Comparison of ENCODE assay signal across 1 cellular context in the genomic region with DNA sequence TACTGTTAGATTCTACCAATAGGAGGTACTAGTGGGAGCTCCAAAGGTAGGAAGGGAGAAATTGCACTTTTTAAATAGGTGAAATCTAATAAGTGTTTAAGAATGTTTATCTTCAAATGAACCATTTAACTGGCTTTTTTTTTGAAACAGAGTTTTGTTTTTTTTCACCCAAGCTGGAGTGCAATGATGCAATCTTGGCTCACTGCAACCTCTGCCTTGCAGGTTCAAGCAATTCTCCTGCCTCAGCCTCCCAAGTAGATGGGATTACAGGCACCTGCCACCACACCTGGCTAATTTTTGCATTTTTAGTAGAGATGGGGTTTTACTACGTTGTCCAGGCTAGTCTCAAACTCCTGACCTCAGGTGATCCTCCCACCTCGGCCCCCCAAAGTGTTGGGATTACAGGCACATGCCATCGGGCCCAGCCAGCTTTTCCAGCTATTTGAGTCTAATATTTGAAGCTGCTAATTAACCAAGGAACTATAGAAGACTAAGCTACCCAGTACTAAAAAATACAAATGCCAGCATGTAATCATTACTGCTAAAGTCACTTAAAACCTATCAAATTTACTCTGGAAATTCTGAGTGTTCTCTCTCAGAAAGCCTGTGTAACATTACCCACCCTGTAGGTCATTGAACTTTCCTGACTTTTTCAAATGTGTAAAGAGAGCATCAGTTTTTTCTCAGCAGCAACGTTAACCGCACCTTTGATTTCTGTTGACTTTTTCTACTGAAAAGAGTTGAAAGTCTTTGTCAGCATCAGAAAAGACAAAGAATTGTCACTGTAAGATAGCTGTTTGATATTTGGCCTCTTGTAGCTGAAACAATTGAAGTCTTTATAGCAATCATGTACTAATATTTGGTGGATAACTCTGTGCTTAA.
TF ChIP-seq lines count a peak whose summit lies in the region.

No MANE protein-coding gene starts in this region.

TF ChIP-seq in H1, 55 proteins besides CTCF, POLR2A, EP300 and RAD21:
- TF ChIP-seq GABPA (IDR thresholded peaks at IDR 0.05; ENCODE audit: borderline replicate concordance, insufficient read depth, low read length) (no peak), FOSL1 (IDR thresholded peaks at IDR 0.05; ENCODE audit: insufficient read depth, low read depth, low read length) (no peak), SP4 (IDR thresholded peaks at IDR 0.05; ENCODE audit: low read length) (no peak), RXRA (IDR thresholded peaks at IDR 0.05; ENCODE audit: insufficient read depth, low read depth, low read length) (no peak), HDAC2 (IDR thresholded peaks at IDR 0.05; ENCODE audit: borderline replicate concordance in 1 of 2, low read depth in 2 of 2, low read length in 2 of 2) (no peak), CEBPB (IDR thresholded peaks at IDR 0.05; ENCODE audit: low read depth, low read length) (no peak), RFX5 (IDR thresholded peaks at IDR 0.05; ENCODE audit: borderline replicate concordance, low read depth, low read length) (no peak), SAP30 (IDR thresholded peaks at IDR 0.05; ENCODE audit: insufficient read depth, insufficient replicate concordance, low read length) (no peak), BRCA1 (IDR thresholded peaks at IDR 0.05; ENCODE audit: low read depth, low read length) (no peak), ZNF274 (IDR thresholded peaks at IDR 0.05; ENCODE audit: borderline replicate concordance, extremely low read depth, low read length) (no peak), SIX5 (IDR thresholded peaks at IDR 0.05; ENCODE audit: low read depth, low read length) (no peak)
- TF ChIP-seq, protein P1, sequence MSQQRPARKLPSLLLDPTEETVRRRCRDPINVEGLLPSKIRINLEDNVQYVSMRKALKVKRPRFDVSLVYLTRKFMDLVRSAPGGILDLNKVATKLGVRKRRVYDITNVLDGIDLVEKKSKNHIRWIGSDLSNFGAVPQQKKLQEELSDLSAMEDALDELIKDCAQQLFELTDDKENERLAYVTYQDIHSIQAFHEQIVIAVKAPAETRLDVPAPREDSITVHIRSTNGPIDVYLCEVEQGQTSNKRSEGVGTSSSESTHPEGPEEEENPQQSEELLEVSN (IDR thresholded peaks at IDR 0.05) = no peak
- TF ChIP-seq, protein P2, sequence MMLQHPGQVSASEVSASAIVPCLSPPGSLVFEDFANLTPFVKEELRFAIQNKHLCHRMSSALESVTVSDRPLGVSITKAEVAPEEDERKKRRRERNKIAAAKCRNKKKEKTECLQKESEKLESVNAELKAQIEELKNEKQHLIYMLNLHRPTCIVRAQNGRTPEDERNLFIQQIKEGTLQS (IDR thresholded peaks at IDR 0.05; ENCODE audit: insufficient read depth, low read depth, low read length) = no peak
TF ChIP-seq in H1: peak in this region for 0.
